In genomic region chr10:8247191-8247590, GRCh38 we compare ENCODE assay signal across 21 cellular contexts.
DNase-seq lines count a peak whose midpoint lies in the region; ATAC-seq, FAIRE-seq and TF ChIP-seq lines count a peak whose summit lies in the region.
"Had no signal": no experiment of that assay in that cellular context is flagged by ENCODE, and none has a peak within 500 bp of the region (broad histone marks: within the 10 kb centered on the region; RNA-seq: fewer than 3 reads in every experiment).

No MANE protein-coding gene starts in this region.

- DNase-seq in activated CD8-positive, alpha-beta T cell treated with anti-CD3 and anti-CD28 coated beads, Interleukin-2, amount 10 ng/mL, durations not matched to agents 7 days and 5 days = no peak
- no peak for DNase-seq in activated CD8-positive, alpha-beta T cell treated with anti-CD3 and anti-CD28 coated beads for 36 hours
- DNase-seq in GM12891 (ENCODE audit: insufficient read length, low spot score) (no peak), inferior parietal cortex (ENCODE audit: extremely low spot score) (no peak), gastrocnemius medialis (no peak)
- DNase-seq in activated T-helper 2 cell treated with anti-CD3 and anti-CD28 coated beads, Interferon-gamma antibody, Interleukin-2, Interleukin-4, amounts not matched to agents 10 μg/mL and 5 μg/mL and 100 μg/mL, durations not matched to agents 14 hours and 24 hours and 36 hours (ENCODE audit: low spot score) = no peak
- DNase-seq: ACHN; BE2C; C1 segment of cervical spinal cord; CD4-positive, CD25-positive, alpha-beta regulatory T cell; CD8-positive, alpha-beta memory T cell; COR-L47; DMS 273 treated with DMSO at 0.1 percent for 48 hours; DMS53; HCEC 1CT had no signal

- H3K36me3 ChIP-seq in KOPT-K1 (ENCODE audit: insufficient read depth, low read length) (no peaks in the 10 kb centered on the region), gastrocnemius medialis (no peaks in the 10 kb centered on the region)
- H3K36me3 ChIP-seq: BE2C had no signal

- in situ Hi-C loops in gastrocnemius medialis (cut with MboI; ENCODE audit: low sequenced_read_pairs in 4 of 4) = no loop called here

- TF ChIP-seq POLR2A in GM12891 (IDR thresholded peaks at IDR 0.05; ENCODE audit: low read depth, low read length) (no peak), gastrocnemius medialis (IDR thresholded peaks at IDR 0.05) (no peak)

- POLR2A ChIA-PET in activated CD8-positive, alpha-beta T cell treated with anti-CD3 and anti-CD28 coated beads, Interleukin-2, amount 10 ng/mL, durations not matched to agents 7 days and 5 days (lab: Charles Lee) = no interaction called here
- POLR2A ChIA-PET in activated CD8-positive, alpha-beta T cell treated with anti-CD3 and anti-CD28 coated beads for 36 hours (lab: Charles Lee) = no interaction called here

- FAIRE-seq in GM12891 (lab: Jason Lieb, UNC) = no peak
- FAIRE-seq: A204.1, G401.6, GM18507, H54 had no signal

- peaks cover 56% of the 10 kb centered on the region for H3K4me1 Mint-ChIP-seq in activated CD8-positive, alpha-beta T cell treated with anti-CD3 and anti-CD28 coated beads, Interleukin-2, amount 10 ng/mL, durations not matched to agents 7 days and 5 days (ENCODE audit: low read depth)
- H3K4me1 Mint-ChIP-seq in activated CD8-positive, alpha-beta T cell treated with anti-CD3 and anti-CD28 coated beads for 36 hours (ENCODE audit: low read depth) = peaks cover 46% of the 10 kb centered on the region
- peaks cover 62% of the 10 kb centered on the region for H3K4me1 Mint-ChIP-seq in activated T-helper 2 cell treated with anti-CD3 and anti-CD28 coated beads, Interferon-gamma antibody, Interleukin-2, Interleukin-4, amounts not matched to agents 10 μg/mL and 5 μg/mL and 100 μg/mL, durations not matched to agents 14 hours and 24 hours and 36 hours (ENCODE audit: low read depth)
- H3K4me1 Mint-ChIP-seq: GM23338 had no signal

- H3K27ac Mint-ChIP-seq in activated CD8-positive, alpha-beta T cell treated with anti-CD3 and anti-CD28 coated beads, Interleukin-2, amount 10 ng/mL, durations not matched to agents 7 days and 5 days = peak overlapping the region; percentile 91
- no peak overlapping the region for H3K27ac Mint-ChIP-seq in activated CD8-positive, alpha-beta T cell treated with anti-CD3 and anti-CD28 coated beads for 36 hours
- H3K27ac Mint-ChIP-seq in activated T-helper 2 cell treated with anti-CD3 and anti-CD28 coated beads, Interferon-gamma antibody, Interleukin-2, Interleukin-4, amounts not matched to agents 10 μg/mL and 5 μg/mL and 100 μg/mL, durations not matched to agents 14 hours and 24 hours and 36 hours = peak overlapping the region; percentile 57
- H3K27ac Mint-ChIP-seq: GM23338 had no signal

- TF ChIP-seq CTCF in activated CD8-positive, alpha-beta T cell treated with anti-CD3 and anti-CD28 coated beads for 36 hours (IDR thresholded peaks at IDR 0.05) = no peak
- TF ChIP-seq CTCF in gastrocnemius medialis (IDR thresholded peaks at IDR 0.05 in 4 of 5, conservative IDR thresholded peaks at IDR 0.05 in 1 of 5) = no peak

- no peaks in the 10 kb centered on the region for H3K4me1 ChIP-seq in gastrocnemius medialis

- no peaks in the 10 kb centered on the region for H3K27me3 Mint-ChIP-seq in activated CD8-positive, alpha-beta T cell treated with anti-CD3 and anti-CD28 coated beads, Interleukin-2, amount 10 ng/mL, durations not matched to agents 7 days and 5 days (ENCODE audit: low read depth)
- no peaks in the 10 kb centered on the region for H3K27me3 Mint-ChIP-seq in activated CD8-positive, alpha-beta T cell treated with anti-CD3 and anti-CD28 coated beads for 36 hours
- no peaks in the 10 kb centered on the region for H3K27me3 Mint-ChIP-seq in activated T-helper 2 cell treated with anti-CD3 and anti-CD28 coated beads, Interferon-gamma antibody, Interleukin-2, Interleukin-4, amounts not matched to agents 10 μg/mL and 5 μg/mL and 100 μg/mL, durations not matched to agents 14 hours and 24 hours and 36 hours (ENCODE audit: low read depth)
- H3K27me3 Mint-ChIP-seq: CD4-positive, CD25-positive, alpha-beta regulatory T cell; CD8-positive, alpha-beta memory T cell had no signal

- peaks cover 32% of the 10 kb centered on the region for H3K9me3 Mint-ChIP-seq in activated CD8-positive, alpha-beta T cell treated with anti-CD3 and anti-CD28 coated beads, Interleukin-2, amount 10 ng/mL, durations not matched to agents 7 days and 5 days (ENCODE audit: insufficient read depth)
- peaks cover 16% of the 10 kb centered on the region for H3K9me3 Mint-ChIP-seq in activated CD8-positive, alpha-beta T cell treated with anti-CD3 and anti-CD28 coated beads for 36 hours
- H3K9me3 Mint-ChIP-seq in activated T-helper 2 cell treated with anti-CD3 and anti-CD28 coated beads, Interferon-gamma antibody, Interleukin-2, Interleukin-4, amounts not matched to agents 10 μg/mL and 5 μg/mL and 100 μg/mL, durations not matched to agents 14 hours and 24 hours and 36 hours = peaks cover 38% of the 10 kb centered on the region

- ATAC-seq in activated CD8-positive, alpha-beta T cell treated with anti-CD3 and anti-CD28 coated beads, Interleukin-2, amount 10 ng/mL, durations not matched to agents 7 days and 5 days = no peak
- ATAC-seq in activated CD8-positive, alpha-beta T cell treated with anti-CD3 and anti-CD28 coated beads for 36 hours = no peak
- no peak for ATAC-seq in gastrocnemius medialis
- ATAC-seq: GM23338 had no signal

- H3K36me3 Mint-ChIP-seq in activated CD8-positive, alpha-beta T cell treated with anti-CD3 and anti-CD28 coated beads, Interleukin-2, amount 10 ng/mL, durations not matched to agents 7 days and 5 days (ENCODE audit: low read depth) = peaks cover 38% of the 10 kb centered on the region
- peaks cover 7% of the 10 kb centered on the region for H3K36me3 Mint-ChIP-seq in activated CD8-positive, alpha-beta T cell treated with anti-CD3 and anti-CD28 coated beads for 36 hours (ENCODE audit: low read depth)
- peaks cover 45% of the 10 kb centered on the region for H3K36me3 Mint-ChIP-seq in activated T-helper 2 cell treated with anti-CD3 and anti-CD28 coated beads, Interferon-gamma antibody, Interleukin-2, Interleukin-4, amounts not matched to agents 10 μg/mL and 5 μg/mL and 100 μg/mL, durations not matched to agents 14 hours and 24 hours and 36 hours (ENCODE audit: low read depth)
- H3K36me3 Mint-ChIP-seq: CD4-positive, CD25-positive, alpha-beta regulatory T cell had no signal

- H3K27ac ChIP-seq in KOPT-K1 (ENCODE audit: low read depth, low read length, poor library complexity, severe bottlenecking) = peak overlapping the region; percentile 100
- no peak overlapping the region for H3K27ac ChIP-seq in gastrocnemius medialis

- CTCF ChIA-PET in activated CD8-positive, alpha-beta T cell treated with anti-CD3 and anti-CD28 coated beads, Interleukin-2, amount 10 ng/mL, durations not matched to agents 7 days and 5 days (lab: Charles Lee) = no interaction called here
- CTCF ChIA-PET in activated CD8-positive, alpha-beta T cell treated with anti-CD3 and anti-CD28 coated beads for 36 hours (lab: Charles Lee) = no interaction called here

- H3K4me3 Mint-ChIP-seq in activated CD8-positive, alpha-beta T cell treated with anti-CD3 and anti-CD28 coated beads, Interleukin-2, amount 10 ng/mL, durations not matched to agents 7 days and 5 days = no peak overlapping the region
- H3K4me3 Mint-ChIP-seq in activated CD8-positive, alpha-beta T cell treated with anti-CD3 and anti-CD28 coated beads for 36 hours = no peak overlapping the region
- H3K4me3 Mint-ChIP-seq in activated T-helper 2 cell treated with anti-CD3 and anti-CD28 coated beads, Interferon-gamma antibody, Interleukin-2, Interleukin-4, amounts not matched to agents 10 μg/mL and 5 μg/mL and 100 μg/mL, durations not matched to agents 14 hours and 24 hours and 36 hours (ENCODE audit: low read depth) = no peak overlapping the region
- H3K4me3 Mint-ChIP-seq: CD8-positive, alpha-beta memory T cell; GM23338 had no signal

- intact Hi-C loops in activated CD8-positive, alpha-beta T cell treated with anti-CD3 and anti-CD28 coated beads for 36 hours (cut with micrococcal nuclease) = loop anchor here (10.0 kb wide), 2 partner anchors 78 to 158 kb away; no protein-coding TSS in a partner anchor
- intact Hi-C loops in activated T-helper 2 cell treated with anti-CD3 and anti-CD28 coated beads, Interferon-gamma antibody, Interleukin-2, Interleukin-4, amounts not matched to agents 10 μg/mL and 5 μg/mL and 100 μg/mL, durations not matched to agents 14 hours and 24 hours and 36 hours (cut with micrococcal nuclease) = loop anchor here (10.0 kb wide), 2 partner anchors 768 to 1048 kb away; no protein-coding TSS in a partner anchor
- intact Hi-C loops in gastrocnemius medialis (cut with DNase I; ENCODE audit: low total_unique reads) = no loop called here

- no peak overlapping the region for H3K4me3 ChIP-seq in gastrocnemius medialis
- H3K4me3 ChIP-seq: GM23338 had no signal

- H3K9me3 ChIP-seq in KOPT-K1 (ENCODE audit: insufficient read depth, low read length, poor library complexity, severe bottlenecking) (peaks cover 30% of the 10 kb centered on the region), gastrocnemius medialis (no peaks in the 10 kb centered on the region)

- H3K27me3 ChIP-seq in gastrocnemius medialis = no peaks in the 10 kb centered on the region
- H3K27me3 ChIP-seq: BE2C had no signal

TF ChIP-seq in GM12891, 5 proteins besides CTCF, POLR2A, EP300 and RAD21:
- TF ChIP-seq SPI1 (IDR thresholded peaks at IDR 0.05; ENCODE audit: low read depth, low read length) = peak; percentile 40; the same call in 1 of the 2 replicates
- TF ChIP-seq POLR2AphosphoS5 (IDR thresholded peaks at IDR 0.05; ENCODE audit: low read depth, low read length) = no peak
